Comparison of ENCODE assay signal across 2 cellular contexts in the genomic region with DNA sequence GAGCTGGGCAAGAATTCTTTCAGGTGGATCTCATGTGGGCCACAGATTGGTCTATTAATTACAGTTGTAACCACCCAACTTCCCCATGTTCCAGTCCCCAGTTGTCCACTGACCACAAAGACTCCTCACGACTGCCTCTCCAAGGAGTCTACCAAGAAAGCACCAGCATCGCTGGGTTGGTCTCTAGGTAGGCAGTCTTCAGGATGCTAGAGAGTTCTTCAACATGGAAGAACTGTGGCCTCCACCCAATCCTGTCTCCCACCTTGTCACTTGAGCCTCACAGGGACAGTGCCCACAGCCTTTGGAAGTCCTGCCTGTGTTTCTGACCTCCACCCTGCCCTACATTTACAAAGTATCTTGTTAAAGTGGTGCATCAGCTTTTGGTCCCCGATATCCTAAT.
TF ChIP-seq lines count a peak whose summit lies in the region.

No MANE protein-coding gene starts in this region.

TF ChIP-seq in HepG2, 621 proteins besides CTCF, POLR2A, EP300 and RAD21:
- TF ChIP-seq, protein P1, sequence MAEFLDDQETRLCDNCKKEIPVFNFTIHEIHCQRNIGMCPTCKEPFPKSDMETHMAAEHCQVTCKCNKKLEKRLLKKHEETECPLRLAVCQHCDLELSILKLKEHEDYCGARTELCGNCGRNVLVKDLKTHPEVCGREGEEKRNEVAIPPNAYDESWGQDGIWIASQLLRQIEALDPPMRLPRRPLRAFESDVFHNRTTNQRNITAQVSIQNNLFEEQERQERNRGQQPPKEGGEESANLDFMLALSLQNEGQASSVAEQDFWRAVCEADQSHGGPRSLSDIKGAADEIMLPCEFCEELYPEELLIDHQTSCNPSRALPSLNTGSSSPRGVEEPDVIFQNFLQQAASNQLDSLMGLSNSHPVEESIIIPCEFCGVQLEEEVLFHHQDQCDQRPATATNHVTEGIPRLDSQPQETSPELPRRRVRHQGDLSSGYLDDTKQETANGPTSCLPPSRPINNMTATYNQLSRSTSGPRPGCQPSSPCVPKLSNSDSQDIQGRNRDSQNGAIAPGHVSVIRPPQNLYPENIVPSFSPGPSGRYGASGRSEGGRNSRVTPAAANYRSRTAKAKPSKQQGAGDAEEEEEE (CRISPR knock-in tag; IDR thresholded peaks at IDR 0.05; ENCODE audit: borderline replicate concordance), result no peak
- TF ChIP-seq REST (IDR thresholded peaks at IDR 0.05; ENCODE audit: borderline replicate concordance in 1 of 2, low read depth in 1 of 2, low read length in 2 of 2) (no peak), ZNF205 (CRISPR knock-in tag; IDR thresholded peaks at IDR 0.05) (no peak), BORCS8-MEF2B (CRISPR knock-in tag; IDR thresholded peaks at IDR 0.05) (peak; percentile 39; the same call in 1 of the 2 replicates), FOXC1 (CRISPR knock-in tag; IDR thresholded peaks at IDR 0.05; ENCODE audit: borderline replicate concordance) (peak; percentile 25; the same call in 1 of the 2 replicates), ZSCAN21 (CRISPR knock-in tag; IDR thresholded peaks at IDR 0.05; ENCODE audit: borderline replicate concordance) (0 out of 2 replicates have a peak, but pooled peaks have one; percentile 3), MED1 (CRISPR knock-in tag; IDR thresholded peaks at IDR 0.05) (peak; percentile 11; the same call in 1 of the 2 replicates), HBP1 (CRISPR knock-in tag; IDR thresholded peaks at IDR 0.05; ENCODE audit: low read depth) (0 out of 2 replicates have a peak, but pooled peaks have one; percentile 32), PITX1 (CRISPR knock-in tag; IDR thresholded peaks at IDR 0.05) (no peak)

TF ChIP-seq in H1, 55 proteins besides CTCF, POLR2A, EP300 and RAD21:
- TF ChIP-seq ASH2L (IDR thresholded peaks at IDR 0.05; ENCODE audit: low read length) (no peak), YY1 (IDR thresholded peaks at IDR 0.05; ENCODE audit: low read depth, low read length) (no peak), ATF3 (IDR thresholded peaks at IDR 0.05; ENCODE audit: insufficient read depth, low read depth, low read length) (no peak), POLR2AphosphoS5 (IDR thresholded peaks at IDR 0.05; ENCODE audit: low read depth, low read length) (no peak), RFX5 (IDR thresholded peaks at IDR 0.05; ENCODE audit: borderline replicate concordance, low read depth, low read length) (no peak), TAF7 (optimal IDR thresholded peaks at IDR 0.05; ENCODE audit: borderline replicate concordance, low read depth, low read length) (no peak), TAF1 (IDR thresholded peaks at IDR 0.05; ENCODE audit: low read depth, low read length) (no peak), SIN3A (conservative IDR thresholded peaks at IDR 0.05 in 1 of 2, IDR thresholded peaks at IDR 0.05 in 1 of 2; ENCODE audit: low read depth in 1 of 2, low read length in 2 of 2) (no peak), JUN (IDR thresholded peaks at IDR 0.05; ENCODE audit: low read depth, low read length) (no peak), RBBP5 (IDR thresholded peaks at IDR 0.05; ENCODE audit: borderline replicate concordance, low read depth, low read length) (no peak), RXRA (IDR thresholded peaks at IDR 0.05; ENCODE audit: insufficient read depth, low read depth, low read length) (no peak), GABPA (IDR thresholded peaks at IDR 0.05; ENCODE audit: borderline replicate concordance, insufficient read depth, low read length) (no peak)
